In genomic region chr4:182827981-182828677, GRCh38 we compare ENCODE assay signal across 1 cellular context.
TF ChIP-seq lines count a peak whose summit lies in the region.

No MANE protein-coding gene starts in this region.

TF ChIP-seq in H1, 55 proteins besides CTCF, POLR2A, EP300 and RAD21 (continued from another document):
- TF ChIP-seq MAX (IDR thresholded peaks at IDR 0.05) (no peak), MAFK (IDR thresholded peaks at IDR 0.05; ENCODE audit: low read depth, low read length) (no peak), CEBPB (IDR thresholded peaks at IDR 0.05; ENCODE audit: low read depth, low read length) (no peak), CHD1 (IDR thresholded peaks at IDR 0.05; ENCODE audit: low read depth, low read length) (no peak), TEAD4 (IDR thresholded peaks at IDR 0.05; ENCODE audit: low read depth, low read length) (no peak), RBBP5 (IDR thresholded peaks at IDR 0.05; ENCODE audit: borderline replicate concordance, low read depth, low read length) (no peak), CTBP2 (IDR thresholded peaks at IDR 0.05; ENCODE audit: borderline replicate concordance, insufficient read depth, insufficient read length, low read length) (no peak), ATF2 (IDR thresholded peaks at IDR 0.05; ENCODE audit: low read length) (no peak), HDAC2 (IDR thresholded peaks at IDR 0.05; ENCODE audit: borderline replicate concordance in 1 of 2, low read depth in 2 of 2, low read length in 2 of 2) (no peak), KDM4A (IDR thresholded peaks at IDR 0.05; ENCODE audit: low read depth, low read length, severe bottlenecking) (no peak)
